ENCODE assay signal across 8 cellular contexts in genomic region chr17:21285164-21286065, GRCh38. TPM values are rescaled to one million over a fixed set of nuclear protein-coding genes. Genes with fewer than 3 reads are reported as not detected.
DNase-seq lines count a peak whose midpoint lies in the region; ATAC-seq, FAIRE-seq and TF ChIP-seq lines count a peak whose summit lies in the region.

No MANE protein-coding gene starts in this region.

- H3K9me3 ChIP-seq in DND-41 (ENCODE audit: insufficient read depth, low read length, severe bottlenecking) (no peaks in the 10 kb centered on the region), astrocyte (ENCODE audit: insufficient read depth, low read depth, low read length) (no peaks in the 10 kb centered on the region), stomach (no peaks in the 10 kb centered on the region)

- H3K4me2 ChIP-seq in DND-41 (ENCODE audit: insufficient read depth, low read length): peak overlapping the region; percentile 93
- peak overlapping the region; percentile 96 for H3K4me2 ChIP-seq in astrocyte (ENCODE audit: low read length)

- H4K20me1 ChIP-seq in DND-41 (ENCODE audit: insufficient read depth, low read length) (peaks cover 50% of the 10 kb centered on the region), astrocyte (ENCODE audit: insufficient read depth, low read length) (peaks cover 52% of the 10 kb centered on the region)

- peaks cover 46% of the 10 kb centered on the region for H3K4me1 ChIP-seq in DND-41 (ENCODE audit: insufficient read depth, low read length)
- H3K4me1 ChIP-seq in astrocyte (ENCODE audit: insufficient read depth, low read length): peaks cover 50% of the 10 kb centered on the region
- H3K4me1 ChIP-seq in stomach: peaks cover 49 to 74% (median 69%) of the 10 kb centered on the region in 4 donors

- peak overlapping the region; percentile 81 for H3K9ac ChIP-seq in DND-41 (ENCODE audit: low read depth, low read length)
- H3K9ac ChIP-seq in astrocyte (ENCODE audit: low read length): peak overlapping the region; percentile 95

- no peak for DNase-seq in DND-41
- peak; percentile 30 for DNase-seq in astrocyte (ENCODE audit: low read depth)
- peak; percentile 48 for DNase-seq in kidney glomerular epithelial cell (lab: John Stamatoyannopoulos, UW)
- peak; percentile 61 for DNase-seq in stomach
- DNase-seq in NAMALWA (ENCODE audit: low spot score): no peak
- DNase-seq in activated effector memory CD4-positive, alpha-beta T cell treated with Interleukin-2 at 50 U/mL for 16 hours: no peak

- peak overlapping the region; percentile 92 to 97 (median 94) for H3K4me3 Mint-ChIP-seq in IgD-negative memory B cell
- peak overlapping the region; percentile 97 for H3K4me3 Mint-ChIP-seq in astrocyte (ENCODE audit: unreplicated experiment)

- H3K36me3 Mint-ChIP-seq in IgD-negative memory B cell (no peaks in the 10 kb centered on the region), astrocyte (ENCODE audit: low read depth, unreplicated experiment) (no peaks in the 10 kb centered on the region)

- ATAC-seq in DND-41 (ENCODE audit: insufficient read depth, low read depth) (no peak), GM19467 (IDR thresholded peaks at IDR 0.05; ENCODE audit: unreplicated experiment) (no peak)

- 1 to 4% (median 1%) methylated on average over 16 of the region's 16 CpGs for WGBS in stomach, 5 donors

- H2AFZ ChIP-seq in DND-41 (ENCODE audit: low read depth, low read length) (peak overlapping the region; percentile 77), astrocyte (ENCODE audit: low read depth, low read length) (no peak overlapping the region)

- intact Hi-C loops in stomach (cut with DNase I; ENCODE audit: low total_unique reads): no loop called here

- H3K27me3 Mint-ChIP-seq in IgD-negative memory B cell (no peaks in the 10 kb centered on the region), astrocyte (ENCODE audit: low read depth, unreplicated experiment) (no peaks in the 10 kb centered on the region)

- no peaks in the 10 kb centered on the region for H3K9me3 Mint-ChIP-seq in IgD-negative memory B cell
- H3K9me3 Mint-ChIP-seq in astrocyte (ENCODE audit: unreplicated experiment): no peaks in the 10 kb centered on the region

- no peak for TF ChIP-seq POLR2A in stomach (IDR thresholded peaks at IDR 0.05)

- H3K36me3 ChIP-seq in DND-41 (ENCODE audit: insufficient read depth, low read length): no peaks in the 10 kb centered on the region; the same call in 1 of the 2 replicates
- no peaks in the 10 kb centered on the region for H3K36me3 ChIP-seq in astrocyte (ENCODE audit: insufficient read depth, low read length)
- no peaks in the 10 kb centered on the region for H3K36me3 ChIP-seq in stomach

- H3K27ac Mint-ChIP-seq in IgD-negative memory B cell: peak overlapping the region; percentile 98 to 99 (median 99)
- H3K27ac Mint-ChIP-seq in astrocyte (ENCODE audit: unreplicated experiment): peak overlapping the region; percentile 78

- no peak for TF ChIP-seq EP300 in stomach (IDR thresholded peaks at IDR 0.05)

- H3K4me3 ChIP-seq in DND-41 (ENCODE audit: low read depth in 1 of 2, low read length in 2 of 2) (peak overlapping the region; percentile 58 to 81; a peak in 3 of 4 replicates), astrocyte (ENCODE audit: insufficient read depth, low read depth, low read length) (peak overlapping the region; percentile 92), stomach (peak overlapping the region; percentile 82 to 96 (median 82))

- H3K27me3 ChIP-seq in DND-41 (ENCODE audit: insufficient read depth, low read length, poor library complexity) (no peaks in the 10 kb centered on the region), astrocyte (ENCODE audit: insufficient read depth, low read length) (no peaks in the 10 kb centered on the region), stomach (no peaks in the 10 kb centered on the region)

- H3K27ac ChIP-seq in DND-41 (ENCODE audit: low read length) (peak overlapping the region; percentile 66), astrocyte (ENCODE audit: low read depth, low read length) (peak overlapping the region; percentile 91), stomach (peak overlapping the region; percentile 93 to 98 (median 98))

- no peak for TF ChIP-seq CTCF in DND-41 (IDR thresholded peaks at IDR 0.05; ENCODE audit: borderline replicate concordance, extremely low read depth, low read length, poor library complexity, severe bottlenecking)
- no peak for TF ChIP-seq CTCF in astrocyte (IDR thresholded peaks at IDR 0.05; ENCODE audit: insufficient read depth, low read depth, low read length)
- no peak for TF ChIP-seq CTCF in stomach (IDR thresholded peaks at IDR 0.05)

- no peak for FAIRE-seq in astrocyte (lab: Jason Lieb, UNC)

- H3K79me2 ChIP-seq in DND-41 (ENCODE audit: insufficient read depth, low read length): peaks cover 49% of the 10 kb centered on the region
- H3K79me2 ChIP-seq in astrocyte (ENCODE audit: insufficient read depth, low read length): peaks cover 58% of the 10 kb centered on the region

- peaks cover 37 to 51% (median 47%) of the 10 kb centered on the region in 3 donors for H3K4me1 Mint-ChIP-seq in IgD-negative memory B cell
- peaks cover 28% of the 10 kb centered on the region for H3K4me1 Mint-ChIP-seq in astrocyte (ENCODE audit: low read depth, unreplicated experiment)

RNA-seq across cellular contexts. Expression of gene MAP2K3, which starts 0.9 kb away (rescaled TPM):
- polyA plus RNA-seq in IgD-negative memory B cell (131 TPM), stomach (10 to 100 TPM; 27.8 to 41.2 (median 40.6) TPM)
- total RNA-seq in astrocyte (35.5 and 44.3 TPM in 2 replicates), stomach (100 to 1,000 TPM in 1 of 5 donors, 10 to 100 TPM in 4; 22.6 to 101 (median 66.2) TPM)

RNA-seq across cellular contexts. Expression of gene NATD1, which starts 32.2 kb away (rescaled TPM):
- polyA plus RNA-seq in IgD-negative memory B cell: 0.45 TPM
- total RNA-seq in astrocyte: 7.1 and 7.9 TPM in 2 replicates
- 1 to 10 TPM; 2.2 to 9.0 (median 3.8) TPM for total RNA-seq in stomach
- polyA plus RNA-seq in stomach: 1 to 10 TPM; 2.2 to 6.7 (median 4.9) TPM

Comparison
In these comparisons a context has a peak if more than half of its experiments do, and no peak if none do; other contexts are left out.
1. DNase-seq: peak in astrocyte (single experiment), kidney glomerular epithelial cell (single experiment) and stomach (single experiment); none in DND-41 (single experiment), NAMALWA (single experiment) and activated effector memory CD4-positive, alpha-beta T cell treated with Interleukin-2 at 50 U/mL for 16 hours (single experiment).
2. Peak in every context shown above with its lines, with median percentiles within 50 percentile points of each other: H3K27ac ChIP-seq and H3K4me3 ChIP-seq.